23 cellular contexts compared by ENCODE assay signal in genomic region chr3:157257101-157257500, GRCh38.
"Had no signal": no experiment of that assay in that cellular context is flagged by ENCODE, and none has a peak within 500 bp of the region (broad histone marks: within the 10 kb centered on the region; RNA-seq: fewer than 3 reads in every experiment).

No MANE protein-coding gene starts in this region.

- H3K36me3 ChIP-seq: breast epithelium, colonic mucosa, gastroesophageal sphincter, left ventricle myocardium inferior, neural progenitor cell, sigmoid colon, thoracic aorta, vagina had no signal

- H3K9ac ChIP-seq: neural progenitor cell had no signal

- H3K4me1 ChIP-seq: breast epithelium, colonic mucosa, sigmoid colon, vagina had no signal

- H3K9me3 ChIP-seq: breast epithelium, colonic mucosa, gastroesophageal sphincter, sigmoid colon, thoracic aorta, vagina had no signal

- H3K27ac ChIP-seq: breast epithelium, colonic mucosa, dorsolateral prefrontal cortex, epithelial cell of prostate, gastroesophageal sphincter, left ventricle myocardium inferior, neural progenitor cell, sigmoid colon, thoracic aorta, vagina, VCaP had no signal

- H3K4me3 ChIP-seq: breast epithelium, colonic mucosa, dorsolateral prefrontal cortex, gastroesophageal sphincter, left ventricle myocardium inferior, neural progenitor cell, sigmoid colon, thoracic aorta, vagina had no signal

- H3K27me3 ChIP-seq: breast epithelium, colonic mucosa, dorsolateral prefrontal cortex, gastroesophageal sphincter, neural progenitor cell, sigmoid colon, vagina had no signal

- DNase-seq: activated CD4-positive, alpha-beta T cell treated with anti-CD3 and anti-CD28 coated beads, Interleukin-2, amount 10 ng/mL, durations not matched to agents 7 days and 5 days; activated CD8-positive, alpha-beta T cell treated with anti-CD3 and anti-CD28 coated beads for 36 hours; activated gamma-delta T cell treated with Interleukin-2 at 50 U/mL for 16 hours; activated T-cell treated with anti-CD3 and anti-CD28 coated beads, Interleukin-2, amount 50 U/mL, for 1 hour; aorta; colonic mucosa; dorsolateral prefrontal cortex; head of caudate nucleus; hypothalamus; left ventricle myocardium inferior; naive thymus-derived CD8-positive, alpha-beta T cell; retina; sigmoid colon; stimulated activated CD4-positive, alpha-beta T cell treated with anti-CD3 and anti-CD28 coated beads, Interleukin-2, amount 100 ng/mL, for 48 hours; stimulated activated CD8-positive, alpha-beta memory T cell treated with anti-CD3 and anti-CD28 coated beads, Interleukin-4, amount 100 ng/mL, for 48 hours; stimulated activated naive B cell treated with anti-CD40 and anti-IgM and Interleukin-4, amounts not matched to agents 10 μg/mL and 1 μg/mL and 100 μg/mL, for 72 hours had no signal
